ENCODE assay signal across 20 cellular contexts in genomic region chr15:68512578-68512977, GRCh38.
"Had no signal": no experiment of that assay in that cellular context is flagged by ENCODE, and none has a peak within 500 bp of the region (broad histone marks: within the 10 kb centered on the region; RNA-seq: fewer than 3 reads in every experiment).

No MANE protein-coding gene starts in this region.

- H3K4me3 ChIP-seq: neural progenitor cell, pancreas, sigmoid colon had no signal

- H3K4me2 ChIP-seq: neural progenitor cell, SK-N-SH had no signal

- H3K36me3 Mint-ChIP-seq: activated CD8-positive, alpha-beta memory T cell treated with anti-CD3 and anti-CD28 coated beads, Interleukin-2, amount 10 ng/mL, durations not matched to agents 7 days and 5 days; activated naive CD8-positive, alpha-beta T cell treated with anti-CD3 and anti-CD28 coated beads, Interleukin-2, amount 10 ng/mL, durations not matched to agents 7 days and 5 days; naive B cell; neural progenitor cell; stimulated activated memory B cell treated with anti-CD40 and anti-IgM and Interleukin-4, amounts not matched to agents 10 μg/mL and 1 μg/mL and 100 μg/mL, for 72 hours had no signal

- H2AFZ ChIP-seq: neural progenitor cell had no signal

- H3K9me3 ChIP-seq: pancreas had no signal

- H3K9me3 Mint-ChIP-seq: activated T-helper 17 cell treated with anti-CD3 and anti-CD28 coated beads, Interleukin-2, amount 50 U/mL, for 72 hours; stimulated activated memory B cell treated with anti-CD40 and anti-IgM and Interleukin-4, amounts not matched to agents 10 μg/mL and 1 μg/mL and 100 μg/mL, for 72 hours had no signal

- H3K27me3 ChIP-seq: brain microvascular endothelial cell, neural progenitor cell, pancreas, sigmoid colon had no signal

- DNase-seq: activated CD4-positive, alpha-beta T cell treated with anti-CD3 and anti-CD28 coated beads, Interleukin-2, amount 50 U/mL, for 4 hours; activated CD8-positive, alpha-beta memory T cell treated with anti-CD3 and anti-CD28 coated beads, Interleukin-2, amount 10 ng/mL, durations not matched to agents 7 days and 5 days; activated naive CD4-positive, alpha-beta T cell; activated naive CD8-positive, alpha-beta T cell treated with anti-CD3 and anti-CD28 coated beads, Interleukin-2, amount 10 ng/mL, durations not matched to agents 7 days and 5 days; activated T-cell treated with anti-CD3 and anti-CD28 coated beads, Interleukin-2, amount 50 U/mL, for 1 hour; brain microvascular endothelial cell; effector CD4-positive, alpha-beta T cell; hippocampal formation; islet precursor cell; left colon; naive B cell; pancreas; sigmoid colon; SK-N-SH; stimulated activated CD4-positive, alpha-beta T cell treated with anti-CD3 and anti-CD28 coated beads, Interleukin-4, amount 100 ng/mL, for 4 hours had no signal

- ATAC-seq: activated CD8-positive, alpha-beta memory T cell treated with anti-CD3 and anti-CD28 coated beads, Interleukin-2, amount 10 ng/mL, durations not matched to agents 7 days and 5 days; activated T-helper 17 cell treated with anti-CD3 and anti-CD28 coated beads, Interleukin-2, amount 50 U/mL, for 72 hours; esophagus mucosa; left colon; stimulated activated memory B cell treated with anti-CD40 and anti-IgM and Interleukin-4, amounts not matched to agents 10 μg/mL and 1 μg/mL and 100 μg/mL, for 72 hours had no signal

- H3K27ac Mint-ChIP-seq: activated CD8-positive, alpha-beta memory T cell treated with anti-CD3 and anti-CD28 coated beads, Interleukin-2, amount 10 ng/mL, durations not matched to agents 7 days and 5 days; activated naive CD8-positive, alpha-beta T cell treated with anti-CD3 and anti-CD28 coated beads, Interleukin-2, amount 10 ng/mL, durations not matched to agents 7 days and 5 days; activated T-helper 17 cell treated with anti-CD3 and anti-CD28 coated beads, Interleukin-2, amount 50 U/mL, for 72 hours; neural progenitor cell; stimulated activated memory B cell treated with anti-CD40 and anti-IgM and Interleukin-4, amounts not matched to agents 10 μg/mL and 1 μg/mL and 100 μg/mL, for 72 hours; T-helper 2 cell treated with Interferon-gamma antibody and Interleukin-4, amounts not matched to agents 5 μg/mL and 100 μg/mL, for 36 hours had no signal

- H3K27ac ChIP-seq: brain microvascular endothelial cell, neural progenitor cell, pancreas, sigmoid colon had no signal

- H3K4me1 ChIP-seq: pancreas had no signal

- H3K4me1 Mint-ChIP-seq: activated CD8-positive, alpha-beta memory T cell treated with anti-CD3 and anti-CD28 coated beads, Interleukin-2, amount 10 ng/mL, durations not matched to agents 7 days and 5 days; activated T-helper 17 cell treated with anti-CD3 and anti-CD28 coated beads, Interleukin-2, amount 50 U/mL, for 72 hours; naive B cell; stimulated activated memory B cell treated with anti-CD40 and anti-IgM and Interleukin-4, amounts not matched to agents 10 μg/mL and 1 μg/mL and 100 μg/mL, for 72 hours had no signal

- H3K36me3 ChIP-seq: brain microvascular endothelial cell, neural progenitor cell, pancreas, sigmoid colon had no signal

- H3K9ac ChIP-seq: neural progenitor cell, SK-N-SH had no signal

- H3K4me3 Mint-ChIP-seq: activated CD8-positive, alpha-beta memory T cell treated with anti-CD3 and anti-CD28 coated beads, Interleukin-2, amount 10 ng/mL, durations not matched to agents 7 days and 5 days; activated naive CD8-positive, alpha-beta T cell treated with anti-CD3 and anti-CD28 coated beads, Interleukin-2, amount 10 ng/mL, durations not matched to agents 7 days and 5 days; activated T-helper 17 cell treated with anti-CD3 and anti-CD28 coated beads, Interleukin-2, amount 50 U/mL, for 72 hours; naive B cell; neural progenitor cell; stimulated activated memory B cell treated with anti-CD40 and anti-IgM and Interleukin-4, amounts not matched to agents 10 μg/mL and 1 μg/mL and 100 μg/mL, for 72 hours; T-helper 2 cell treated with Interferon-gamma antibody and Interleukin-4, amounts not matched to agents 5 μg/mL and 100 μg/mL, for 36 hours had no signal
